8 cellular contexts compared by ENCODE assay signal in the genomic region with DNA sequence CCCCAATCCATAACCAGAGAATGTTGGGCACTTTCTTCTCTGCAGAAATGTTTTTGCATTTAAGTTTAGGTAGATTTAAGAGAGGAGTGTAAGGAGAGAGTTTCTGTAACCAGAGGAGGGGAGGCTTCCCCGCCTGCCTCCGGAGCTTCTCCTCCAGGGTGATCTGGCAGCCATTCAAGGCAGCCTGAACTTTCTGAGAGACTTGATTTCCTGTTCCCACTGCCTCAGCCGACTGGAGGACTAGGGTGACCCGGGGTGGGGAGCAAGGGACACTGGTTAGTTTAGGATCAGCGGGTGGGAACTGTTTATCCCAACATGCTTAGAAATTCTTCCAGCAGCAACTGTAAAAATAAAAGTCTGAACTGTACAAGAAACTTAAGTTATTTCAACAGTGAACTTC. TPM values are rescaled to one million over a fixed set of nuclear protein-coding genes. Genes with fewer than 3 reads are reported as not detected.
A peak's percentile ranks its signal among the peaks of the same experiment; 100 is the strongest.
DNase-seq lines count a peak whose midpoint lies in the region; ATAC-seq and TF ChIP-seq lines count a peak whose summit lies in the region.

No MANE protein-coding gene starts in this region.

- H3K4me3 Mint-ChIP-seq in T-cell: peak overlapping the region in 2 of 3 donors; percentile 6 to 64

- peak overlapping the region; percentile 31; the same call in 1 of the 2 replicates for H3K9ac ChIP-seq in GM23248

- in situ Hi-C loops in GM23248 (cut with MboI): no loop called here

- H3K27ac ChIP-seq in GM23248 (peak overlapping the region; percentile 56), prostate gland (no peak overlapping the region)

- peak in 3 of 4 experiments; percentile 41 to 46 (median 45) for ATAC-seq in T-cell (replicated peaks in 1 of 4)

- H3K27ac Mint-ChIP-seq in T-cell: peak overlapping the region; percentile 94 to 99

- DNase-seq in GM23248 (peak; percentile 48), T-cell (peak in 10 of 34 experiments; percentile 4 to 30 (median 10)), glomerular visceral epithelial cell (ENCODE audit: extremely low spot score) (peak; percentile 34), prostate gland (ENCODE audit: low spot score) (peak; percentile 8), KG1 (lab: John Stamatoyannopoulos, UW) (no peak), HPDE6-E6E7 (ENCODE audit: extremely low spot score) (no peak)
- DNase-seq in activated CD8-positive, alpha-beta memory T cell treated with anti-CD3 and anti-CD28 coated beads, Interleukin-2, amount 50 U/mL, for 4 hours: no peak
- DNase-seq in stimulated activated CD4-positive, alpha-beta T cell treated with anti-CD3 and anti-CD28 coated beads, Interleukin-12 subunit alpha, Interleukin-12 subunit beta, amount 100 ng/mL, for 4 hours: no peak

- H3K36me3 ChIP-seq in GM23248 (ENCODE audit: low read depth): no peaks in the 10 kb centered on the region
- H3K36me3 ChIP-seq in prostate gland: no peaks in the 10 kb centered on the region

- 2 to 3% methylated on average over 3 to 5 of the region's 5 CpGs for WGBS in GM23248 (ENCODE audit: low coverage in 1 of 2, low lambda C conversion rate in 2 of 2, missing lambda C conversion rate in 2 of 2), 2 experiments
- WGBS in prostate gland: 4% methylated on average over 5 of the region's 5 CpGs

- no peak for TF ChIP-seq POLR2A in prostate gland (IDR thresholded peaks at IDR 0.05)

- no peaks in the 10 kb centered on the region for H3K36me3 Mint-ChIP-seq in T-cell

- H3K9me3 ChIP-seq in GM23248 (ENCODE audit: low read depth) (no peaks in the 10 kb centered on the region), prostate gland (no peaks in the 10 kb centered on the region)

- POLR2A ChIA-PET in T-cell (lab: Charles Lee): no interaction called here

- peaks cover 0 to 46% of the 10 kb centered on the region in 2 donors for H3K27me3 Mint-ChIP-seq in T-cell

- H3K4me2 ChIP-seq in GM23248 (ENCODE audit: unreplicated experiment): peak overlapping the region; percentile 73

- peak overlapping the region; percentile 42 for H3K4me3 ChIP-seq in GM23248
- no peak overlapping the region for H3K4me3 ChIP-seq in prostate gland

- TF ChIP-seq CTCF in prostate gland (IDR thresholded peaks at IDR 0.05): no peak

- peaks cover 71 to 81% (median 75%) of the 10 kb centered on the region in 3 donors for H3K4me1 Mint-ChIP-seq in T-cell

- H3K27me3 ChIP-seq in GM23248 (replicated peaks; ENCODE audit: insufficient read depth) (no peaks in the 10 kb centered on the region), prostate gland (replicated peaks; ENCODE audit: insufficient read depth) (no peaks in the 10 kb centered on the region)

- no peaks in the 10 kb centered on the region for H3K9me3 Mint-ChIP-seq in T-cell

- intact Hi-C loops in prostate gland (cut with DNase I): no loop called here

- peaks cover 13% of the 10 kb centered on the region; the same call in 1 of the 2 replicates for H3F3A ChIP-seq in GM23248 (ENCODE audit: insufficient read depth)

- no peaks in the 10 kb centered on the region for H3K9me2 ChIP-seq in GM23248 (ENCODE audit: insufficient read depth)

- H3K4me1 ChIP-seq in GM23248 (ENCODE audit: insufficient read depth): peaks cover 21% of the 10 kb centered on the region
- no peaks in the 10 kb centered on the region for H3K4me1 ChIP-seq in prostate gland (replicated peaks)

- H3K79me2 ChIP-seq in GM23248 (ENCODE audit: insufficient read depth): no peaks in the 10 kb centered on the region

- CTCF ChIA-PET in T-cell (lab: Charles Lee): interaction anchor here in 1 of 2 donors (2.2 kb wide), 1 partner anchor 83 kb away, joined by 13 read pairs; no protein-coding TSS in a partner anchor

- peak overlapping the region; percentile 86 for H2AFZ ChIP-seq in GM23248

- H4K20me1 ChIP-seq in GM23248 (ENCODE audit: insufficient read depth): no peaks in the 10 kb centered on the region

RNA-seq across cellular contexts. Expression of a gene that starts 15.1 kb away (rescaled TPM):
- total RNA-seq in GM23248 (2014; rRNA removed; shearing (Covaris generic)): not detected in 2 replicates
- polyA plus RNA-seq in GM23248 (2016; fragmentation: Nextera tagmentation; extraction: Ambion mirVana): not detected in 2 replicates
- not detected for total RNA-seq in T-cell
- total RNA-seq in prostate gland: 1 to 10 TPM in 1 of 2 donors, not detected in 1; 6.5 TPM

RNA-seq across cellular contexts. Expression of a gene that starts 54.4 kb away (rescaled TPM):
- total RNA-seq in GM23248 (2014; rRNA removed; shearing (Covaris generic)): 3,286 and 6,098 TPM in 2 replicates
- 9,088 and 9,298 TPM in 2 replicates for polyA plus RNA-seq in GM23248 (2016; fragmentation: Nextera tagmentation; extraction: Ambion mirVana)
- 1,000 to 10,000 TPM; 5,030 to 6,201 (median 5,880) TPM for total RNA-seq in T-cell
- 1,000 to 10,000 TPM; 1,116 to 1,330 TPM for total RNA-seq in prostate gland

Comparison
In these comparisons a context has a peak if more than half of its experiments do, and no peak if none do; other contexts are left out.
1. DNase-seq: peak in GM23248 (single experiment), glomerular visceral epithelial cell (single experiment) and prostate gland (single experiment); none in KG1 (single experiment), HPDE6-E6E7 (single experiment), activated CD8-positive, alpha-beta memory T cell treated with anti-CD3 and anti-CD28 coated beads, Interleukin-2, amount 50 U/mL, for 4 hours (single experiment) and stimulated activated CD4-positive, alpha-beta T cell treated with anti-CD3 and anti-CD28 coated beads, Interleukin-12 subunit alpha, Interleukin-12 subunit beta, amount 100 ng/mL, for 4 hours (single experiment).